8 cellular contexts compared by ENCODE assay signal in genomic region chr10:27153855-27154198, GRCh38. TPM values are rescaled to one million over a fixed set of nuclear protein-coding genes. Genes with fewer than 3 reads are reported as not detected.
DNase-seq lines count a peak whose midpoint lies in the region; ATAC-seq lines count a peak whose summit lies in the region.

No MANE protein-coding gene starts in this region.

- H3K4me3 Mint-ChIP-seq in activated CD4-positive, alpha-beta memory T cell treated with anti-CD3 and anti-CD28 coated beads for 36 hours: peak overlapping the region; percentile 97

- H3K36me3 Mint-ChIP-seq in activated CD4-positive, alpha-beta memory T cell treated with anti-CD3 and anti-CD28 coated beads for 36 hours: peaks cover 54% of the 10 kb centered on the region

- no peaks in the 10 kb centered on the region for H3K9me3 Mint-ChIP-seq in activated CD4-positive, alpha-beta memory T cell treated with anti-CD3 and anti-CD28 coated beads for 36 hours

- intact Hi-C loops in activated CD4-positive, alpha-beta memory T cell treated with anti-CD3 and anti-CD28 coated beads for 36 hours (cut with micrococcal nuclease): loop anchor here (1.0 to 10.0 kb wide), 8 partner anchors 88 to 1378 kb away; partner anchors contain the start of genes PDSS1, RAB18 and WAC
- intact Hi-C loops in head of caudate nucleus (cut with DNase I): loop anchor here (2.0 kb wide), 2 partner anchors 53 to 87 kb away; partner anchors contain the start of genes ACBD5 and ANKRD26

- no peaks in the 10 kb centered on the region for H3K27me3 Mint-ChIP-seq in activated CD4-positive, alpha-beta memory T cell treated with anti-CD3 and anti-CD28 coated beads for 36 hours

- POLR2A ChIA-PET in activated CD4-positive, alpha-beta memory T cell treated with anti-CD3 and anti-CD28 coated beads for 36 hours (lab: Charles Lee): interaction anchor here (0.6 to 4.3 kb wide), 10 partner anchors 11 to 414 kb away, joined by 3 to 30 read pairs (median 5); partner anchors contain the start of genes ACBD5, ANKRD26 and RAB18

- CTCF ChIA-PET in activated CD4-positive, alpha-beta memory T cell treated with anti-CD3 and anti-CD28 coated beads for 36 hours (lab: Charles Lee): interaction anchor here (0.9 to 1.9 kb wide), 5 partner anchors 52 to 428 kb away, joined by 3 to 9 read pairs (median 4); no protein-coding TSS in a partner anchor

- DNase-seq in Ammon's horn (ENCODE audit: low spot score): peak; percentile 43
- peak; percentile 51 for DNase-seq in activated CD4-positive, alpha-beta memory T cell treated with anti-CD3 and anti-CD28 coated beads for 36 hours
- peak in 22 of 42 donors; percentile 6 to 56 (median 31) for DNase-seq in head of caudate nucleus
- DNase-seq in pons (ENCODE audit: low spot score): peak; percentile 26
- DNase-seq in T-helper 9 cell: no peak
- no peak for DNase-seq in SK-N-DZ (ENCODE audit: low spot score)

- ATAC-seq in GM18870 (IDR thresholded peaks at IDR 0.05; ENCODE audit: unreplicated experiment): peak; percentile 1
- ATAC-seq in HG03342 (IDR thresholded peaks at IDR 0.05; ENCODE audit: unreplicated experiment): peak; percentile 4

- peak overlapping the region; percentile 100 for H3K27ac Mint-ChIP-seq in activated CD4-positive, alpha-beta memory T cell treated with anti-CD3 and anti-CD28 coated beads for 36 hours

- H3K4me1 Mint-ChIP-seq in activated CD4-positive, alpha-beta memory T cell treated with anti-CD3 and anti-CD28 coated beads for 36 hours (ENCODE audit: low read depth): peaks cover 44% of the 10 kb centered on the region

RNA-seq across cellular contexts. Expression of gene YME1L1, which starts 0.4 kb away (rescaled TPM):
- 100 to 1,000 TPM; 115 to 119 TPM for total RNA-seq in activated CD4-positive, alpha-beta memory T cell treated with anti-CD3 and anti-CD28 coated beads for 36 hours
- polyA plus RNA-seq in SK-N-DZ (2014; cell fraction: cytosol; rRNA removed): 68.9 and 71.3 TPM in 2 replicates
- polyA plus RNA-seq in SK-N-DZ (2014; cell fraction: nucleus; rRNA removed): 27.0 and 27.9 TPM in 2 replicates

RNA-seq across cellular contexts. Expression of gene MASTL, which starts 1.3 kb away (rescaled TPM):
- 10 to 100 TPM; 44.2 to 50.4 TPM for total RNA-seq in activated CD4-positive, alpha-beta memory T cell treated with anti-CD3 and anti-CD28 coated beads for 36 hours
- 34.8 and 39.3 TPM in 2 replicates for polyA plus RNA-seq in SK-N-DZ (2014; cell fraction: cytosol; rRNA removed)
- 20.9 and 22.1 TPM in 2 replicates for polyA plus RNA-seq in SK-N-DZ (2014; cell fraction: nucleus; rRNA removed)

RNA-seq across cellular contexts. Expression of gene ANKRD26, which starts 53.5 kb away (rescaled TPM):
- total RNA-seq in activated CD4-positive, alpha-beta memory T cell treated with anti-CD3 and anti-CD28 coated beads for 36 hours: 1 to 10 TPM; 6.7 to 7.1 TPM
- polyA plus RNA-seq in SK-N-DZ (2014; cell fraction: cytosol; rRNA removed): 6.0 TPM in 2 replicates
- polyA plus RNA-seq in SK-N-DZ (2014; cell fraction: nucleus; rRNA removed): 8.7 and 9.3 TPM in 2 replicates

Comparison
In these comparisons a context has a peak if more than half of its experiments do, and no peak if none do; other contexts are left out.
1. DNase-seq: peak in Ammon's horn (single experiment), activated CD4-positive, alpha-beta memory T cell treated with anti-CD3 and anti-CD28 coated beads for 36 hours (single experiment), head of caudate nucleus (22 of 42) and pons (single experiment); none in T-helper 9 cell (single experiment) and SK-N-DZ (single experiment).